14 cellular contexts compared by ENCODE assay signal in the genomic region with DNA sequence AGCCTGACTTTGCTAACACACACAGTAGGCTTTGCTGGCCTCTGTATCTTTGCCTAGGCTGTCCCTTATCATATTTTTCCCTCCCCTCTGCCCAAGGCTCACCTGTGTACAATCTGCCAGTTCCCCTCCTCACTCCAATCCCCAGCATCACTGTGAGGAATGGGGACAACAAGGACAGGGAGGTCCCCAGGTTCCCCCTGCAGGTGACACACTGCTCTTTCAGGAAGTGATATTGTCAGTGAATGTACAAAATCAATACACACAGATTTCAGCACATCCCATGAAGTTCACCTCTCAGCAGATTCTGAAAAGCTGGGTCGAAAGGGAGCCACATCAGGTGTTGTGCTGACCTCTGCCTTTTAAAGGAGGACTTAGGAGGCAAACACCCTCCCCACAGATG.
DNase-seq lines count a peak whose midpoint lies in the region; ATAC-seq and TF ChIP-seq lines count a peak whose summit lies in the region.
"Had no signal": no experiment of that assay in that cellular context is flagged by ENCODE, and none has a peak within 500 bp of the region (broad histone marks: within the 10 kb centered on the region; RNA-seq: fewer than 3 reads in every experiment).

No MANE protein-coding gene starts in this region.

- peak; percentile 49 for TF ChIP-seq CTCF in Loucy (conservative IDR thresholded peaks at IDR 0.05; ENCODE audit: low read length)

- no peaks in the 10 kb centered on the region for H3K9me3 ChIP-seq in Loucy (ENCODE audit: insufficient read depth, low read depth, low read length)
- H3K9me3 ChIP-seq: testis had no signal

- H3F3A ChIP-seq in Loucy (ENCODE audit: low read depth): no peaks in the 10 kb centered on the region

- H3K9me2 ChIP-seq in Loucy (replicated peaks; ENCODE audit: low read depth, low read length): no peaks in the 10 kb centered on the region

- no peaks in the 10 kb centered on the region for H3K4me1 ChIP-seq in Loucy (ENCODE audit: insufficient read depth, low read length, poor library complexity, severe bottlenecking)
- H3K4me1 ChIP-seq: testis had no signal

- in situ Hi-C loops in G401 (cut with HindIII; ENCODE audit: low sequenced_read_pairs): no loop called here

- H2AFZ ChIP-seq in Loucy (ENCODE audit: low read length): no peak overlapping the region

- no peak overlapping the region for H3K4me3 ChIP-seq in Loucy (ENCODE audit: low read length, poor library complexity, severe bottlenecking)
- H3K4me3 ChIP-seq: testis had no signal

- H3K4me2 ChIP-seq in Loucy (ENCODE audit: low read depth, low read length, poor library complexity, severe bottlenecking): no peak overlapping the region

- no peaks in the 10 kb centered on the region for H4K20me1 ChIP-seq in Loucy (ENCODE audit: insufficient read depth, low read length, poor library complexity, severe bottlenecking)

- H3K9ac ChIP-seq in Loucy (ENCODE audit: low read depth, low read length, poor library complexity, severe bottlenecking): no peak overlapping the region

- no peaks in the 10 kb centered on the region for H3K79me2 ChIP-seq in Loucy (ENCODE audit: insufficient read depth, low read length)

- DNase-seq in COLO668 (lab: John Stamatoyannopoulos, UW; ENCODE audit: unreplicated experiment) (peak; percentile 57), G401 (ENCODE audit: low spot score) (peak; percentile 37), cerebellar cortex (ENCODE audit: low spot score) (peak; percentile 33), 8988T (no peak), NCI-H1048 (lab: John Stamatoyannopoulos, UW) (no peak), OCI-M1 (lab: John Stamatoyannopoulos, UW) (no peak)
- DNase-seq: DMS 273 treated with DMSO at 0.1 percent for 48 hours, foreskin fibroblast, Kasumi-1, left colon, NCI-H187 treated with DMSO at 0.1 percent for 48 hours, testis had no signal

- no peaks in the 10 kb centered on the region for H3K27me3 ChIP-seq in Loucy (ENCODE audit: insufficient read depth, low read length, poor library complexity, severe bottlenecking)
- H3K27me3 ChIP-seq: testis had no signal

- no peak for ATAC-seq in HG03354 (IDR thresholded peaks at IDR 0.05; ENCODE audit: poor library complexity, severe bottlenecking, unreplicated experiment)

- no peaks in the 10 kb centered on the region for H3K36me3 ChIP-seq in Loucy (ENCODE audit: insufficient read depth, low read length)

Comparison
In these comparisons a context has a peak if more than half of its experiments do, and no peak if none do; other contexts are left out.
1. DNase-seq: peak in COLO668 (single experiment), G401 (single experiment) and cerebellar cortex (single experiment); none in 8988T (single experiment), NCI-H1048 (single experiment) and OCI-M1 (single experiment).